Comparison of ENCODE assay signal across 25 cellular contexts in the genomic region with DNA sequence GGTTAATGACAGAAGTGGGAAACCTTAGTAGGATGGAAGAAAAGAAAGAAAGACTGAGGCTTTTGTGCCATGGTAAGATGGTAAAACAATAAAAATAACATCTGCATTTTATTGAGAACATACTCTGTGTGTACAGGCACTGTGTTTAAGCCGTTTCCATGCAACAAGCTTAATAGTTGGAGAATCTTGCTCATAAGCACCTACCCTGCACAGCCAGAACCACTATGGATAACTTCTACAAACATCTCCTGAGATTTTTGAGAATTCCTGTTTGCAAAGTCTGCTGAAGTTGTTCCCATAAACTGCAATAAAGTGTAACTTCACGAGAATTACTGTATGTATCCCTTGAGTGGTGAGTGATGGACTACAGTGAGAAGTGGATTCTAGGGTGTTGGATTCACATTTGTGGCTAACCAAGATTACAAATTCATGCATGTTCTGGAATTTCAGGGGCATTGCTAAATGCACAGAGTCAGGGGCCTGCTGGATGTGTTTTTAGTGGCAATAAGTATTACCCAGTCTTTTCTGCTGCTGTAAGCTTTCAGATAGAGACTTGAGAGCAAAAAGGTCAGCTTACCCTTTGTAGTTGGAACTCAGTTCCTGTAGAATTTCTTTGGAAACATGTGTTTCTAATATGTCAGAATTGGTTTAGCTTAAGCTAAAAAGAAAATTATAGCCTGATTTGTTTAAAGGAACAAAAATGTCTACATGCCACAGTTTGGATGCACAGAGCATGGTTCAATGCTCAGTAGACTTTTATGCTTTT.
A peak's percentile ranks its signal among the peaks of the same experiment; 100 is the strongest.
DNase-seq lines count a peak whose midpoint lies in the region; ATAC-seq, FAIRE-seq and TF ChIP-seq lines count a peak whose summit lies in the region.
"Had no signal": no experiment of that assay in that cellular context is flagged by ENCODE, and none has a peak within 500 bp of the region (broad histone marks: within the 10 kb centered on the region; RNA-seq: fewer than 3 reads in every experiment).

No MANE protein-coding gene starts in this region.

- H3K36me3 ChIP-seq in hepatocyte (replicated peaks; ENCODE audit: insufficient read depth, low read depth): no peaks in the 10 kb centered on the region
- H3K36me3 ChIP-seq: pancreas had no signal

- peaks cover 2% of the 10 kb centered on the region for H3K9me3 Mint-ChIP-seq in stimulated activated memory B cell treated with anti-CD40 and anti-IgM and Interleukin-4, amounts not matched to agents 10 μg/mL and 1 μg/mL and 100 μg/mL, for 72 hours
- H3K9me3 Mint-ChIP-seq: activated CD8-positive, alpha-beta T cell treated with anti-CD3 and anti-CD28 coated beads for 36 hours; activated naive CD8-positive, alpha-beta T cell treated with anti-CD3 and anti-CD28 coated beads, Interleukin-2, amount 10 ng/mL, durations not matched to agents 7 days and 5 days; CD8-positive, alpha-beta T cell; naive thymus-derived CD8-positive, alpha-beta T cell had no signal

- H3K9me2 ChIP-seq in hepatocyte (replicated peaks; ENCODE audit: insufficient read depth): no peaks in the 10 kb centered on the region

- peaks cover 23% of the 10 kb centered on the region for H4K20me1 ChIP-seq in hepatocyte (ENCODE audit: insufficient read depth, poor library complexity, severe bottlenecking)

- H3K27ac Mint-ChIP-seq in T-helper 17 cell: peak overlapping the region; percentile 63
- peak overlapping the region; percentile 42 for H3K27ac Mint-ChIP-seq in stimulated activated memory B cell treated with anti-CD40 and anti-IgM and Interleukin-4, amounts not matched to agents 10 μg/mL and 1 μg/mL and 100 μg/mL, for 72 hours
- H3K27ac Mint-ChIP-seq: activated CD8-positive, alpha-beta T cell treated with anti-CD3 and anti-CD28 coated beads for 36 hours; activated naive CD8-positive, alpha-beta T cell treated with anti-CD3 and anti-CD28 coated beads, Interleukin-2, amount 10 ng/mL, durations not matched to agents 7 days and 5 days had no signal

- no peak overlapping the region for H3K4me3 Mint-ChIP-seq in T-helper 17 cell
- H3K4me3 Mint-ChIP-seq in stimulated activated memory B cell treated with anti-CD40 and anti-IgM and Interleukin-4, amounts not matched to agents 10 μg/mL and 1 μg/mL and 100 μg/mL, for 72 hours: no peak overlapping the region
- H3K4me3 Mint-ChIP-seq: activated CD8-positive, alpha-beta T cell treated with anti-CD3 and anti-CD28 coated beads for 36 hours; activated naive CD8-positive, alpha-beta T cell treated with anti-CD3 and anti-CD28 coated beads, Interleukin-2, amount 10 ng/mL, durations not matched to agents 7 days and 5 days; CD8-positive, alpha-beta T cell; naive thymus-derived CD8-positive, alpha-beta T cell had no signal

- DNase-seq in GM12892 (ENCODE audit: insufficient read length) (no peak), T-helper 17 cell (no peak), hepatocyte (ENCODE audit: low spot score) (no peak), omental fat pad (ENCODE audit: low spot score) (no peak)
- DNase-seq: activated CD4-positive, CD25-positive, alpha-beta regulatory T cell treated with anti-CD3 and anti-CD28 coated beads, Interleukin-2, amount 50 U/mL, for 72 hours; activated CD8-positive, alpha-beta T cell treated with anti-CD3 and anti-CD28 coated beads for 36 hours; activated effector memory CD4-positive, alpha-beta T cell treated with anti-CD3 and anti-CD28 coated beads, Interleukin-2, amount 50 U/mL, for 16 hours; activated naive CD8-positive, alpha-beta T cell treated with anti-CD3 and anti-CD28 coated beads, Interleukin-2, amount 10 ng/mL, durations not matched to agents 7 days and 5 days; CD8-positive, alpha-beta T cell; cerebellar nuclear complex; dorsolateral prefrontal cortex; foreskin keratinocyte; mesendoderm; naive thymus-derived CD8-positive, alpha-beta T cell; NCI-H1436; pancreas; PC-9; right cardiac atrium; Right ventricle myocardium superior; stimulated activated CD4-positive, alpha-beta T cell treated with anti-CD3 and anti-CD28 coated beads, Interleukin-12 subunit alpha, Interleukin-12 subunit beta, amount 100 ng/mL, for 4 hours; stimulated activated CD4-positive, alpha-beta T cell treated with anti-CD3 and anti-CD28 coated beads, Interleukin-4, amount 100 ng/mL, for 24 hours; stimulated activated naive CD4-positive, alpha-beta T cell had no signal

- H3K79me2 ChIP-seq in hepatocyte: peaks cover 71% of the 10 kb centered on the region

- H3K4me2 ChIP-seq in hepatocyte: no peak overlapping the region
- H3K4me2 ChIP-seq: PC-9 had no signal

- FAIRE-seq in GM12892 (lab: Jason Lieb, UNC): peak; percentile 27
- FAIRE-seq: pancreas had no signal

- no peak overlapping the region for H2AFZ ChIP-seq in hepatocyte
- H2AFZ ChIP-seq: PC-9 had no signal

- ATAC-seq in T-helper 17 cell: no peak
- ATAC-seq in stimulated activated memory B cell treated with anti-CD40 and anti-IgM and Interleukin-4, amounts not matched to agents 10 μg/mL and 1 μg/mL and 100 μg/mL, for 72 hours: no peak
- ATAC-seq in GM18909 (IDR thresholded peaks at IDR 0.05; ENCODE audit: poor library complexity, unreplicated experiment): no peak
- ATAC-seq in omental fat pad (ENCODE audit: low FRiP score): no peak
- no peak for ATAC-seq in GM19395 (IDR thresholded peaks at IDR 0.05; ENCODE audit: unreplicated experiment)
- ATAC-seq: activated CD8-positive, alpha-beta T cell treated with anti-CD3 and anti-CD28 coated beads for 36 hours; CD8-positive, alpha-beta T cell; foreskin keratinocyte; naive thymus-derived CD8-positive, alpha-beta T cell; right cardiac atrium had no signal

- no peak for TF ChIP-seq POLR2A in GM12892 (IDR thresholded peaks at IDR 0.05; ENCODE audit: low read depth, low read length)

- peaks cover 3% of the 10 kb centered on the region for H3K36me3 Mint-ChIP-seq in T-helper 17 cell (ENCODE audit: low read depth)
- peaks cover 7% of the 10 kb centered on the region for H3K36me3 Mint-ChIP-seq in stimulated activated memory B cell treated with anti-CD40 and anti-IgM and Interleukin-4, amounts not matched to agents 10 μg/mL and 1 μg/mL and 100 μg/mL, for 72 hours

- H3K27ac ChIP-seq in hepatocyte: peak overlapping the region; percentile 8
- H3K27ac ChIP-seq: foreskin keratinocyte, pancreas, PC-9 had no signal

- peaks cover 12% of the 10 kb centered on the region for H3K4me1 ChIP-seq in hepatocyte (ENCODE audit: insufficient read depth)
- H3K4me1 ChIP-seq: foreskin keratinocyte had no signal

- no peaks in the 10 kb centered on the region for H3K27me3 ChIP-seq in hepatocyte
- H3K27me3 ChIP-seq: dorsolateral prefrontal cortex, foreskin keratinocyte, pancreas had no signal

- no peaks in the 10 kb centered on the region for H3K9me3 ChIP-seq in T-helper 17 cell (ENCODE audit: control insufficient read depth, low read length, poor library complexity, severe bottlenecking)
- H3K9me3 ChIP-seq in hepatocyte (ENCODE audit: low read depth): no peaks in the 10 kb centered on the region
- H3K9me3 ChIP-seq: pancreas had no signal

- TF ChIP-seq CTCF in hepatocyte (IDR thresholded peaks at IDR 0.05; ENCODE audit: poor library complexity) (no peak), omental fat pad (IDR thresholded peaks at IDR 0.05) (no peak)

- 41% methylated on average over 2 of the region's 2 CpGs for WGBS in hepatocyte (ENCODE audit: low lambda C conversion rate, missing lambda C conversion rate)

- H3K4me3 ChIP-seq in hepatocyte: no peak overlapping the region
- H3K4me3 ChIP-seq: pancreas, PC-9 had no signal

- H3K27me3 Mint-ChIP-seq in T-helper 17 cell: no peaks in the 10 kb centered on the region
- H3K27me3 Mint-ChIP-seq in stimulated activated memory B cell treated with anti-CD40 and anti-IgM and Interleukin-4, amounts not matched to agents 10 μg/mL and 1 μg/mL and 100 μg/mL, for 72 hours: no peaks in the 10 kb centered on the region
- H3K27me3 Mint-ChIP-seq: activated CD8-positive, alpha-beta T cell treated with anti-CD3 and anti-CD28 coated beads for 36 hours; activated naive CD8-positive, alpha-beta T cell treated with anti-CD3 and anti-CD28 coated beads, Interleukin-2, amount 10 ng/mL, durations not matched to agents 7 days and 5 days; naive thymus-derived CD8-positive, alpha-beta T cell had no signal

- H3K4me1 Mint-ChIP-seq in T-helper 17 cell: peaks cover 27% of the 10 kb centered on the region
- peaks cover 31% of the 10 kb centered on the region for H3K4me1 Mint-ChIP-seq in stimulated activated memory B cell treated with anti-CD40 and anti-IgM and Interleukin-4, amounts not matched to agents 10 μg/mL and 1 μg/mL and 100 μg/mL, for 72 hours
